In genomic region chr19:45413497-45413896, GRCh38 we compare ENCODE assay signal across 25 cellular contexts. TPM values are rescaled to one million over a fixed set of nuclear protein-coding genes. Genes with fewer than 3 reads are reported as not detected.
A peak's percentile ranks its signal among the peaks of the same experiment; 100 is the strongest.
DNase-seq lines count a peak whose midpoint lies in the region; FAIRE-seq and TF ChIP-seq lines count a peak whose summit lies in the region.
"Had no signal": no experiment of that assay in that cellular context is flagged by ENCODE, and none has a peak within 500 bp of the region (broad histone marks: within the 10 kb centered on the region; RNA-seq: fewer than 3 reads in every experiment).

No MANE protein-coding gene starts in this region.

- no peak overlapping the region for H3K27ac ChIP-seq in mammary epithelial cell (ENCODE audit: insufficient read depth, low read depth, low read length)
- no peak overlapping the region for H3K27ac ChIP-seq in breast epithelium
- H3K27ac ChIP-seq in BLaER1 treated with 17β-estradiol and CSF1 and Interleukin-3, amounts not matched to agents 10 nM and 100 nM: peak overlapping the region in 8 of 11 experiments; percentile 23 to 59 (median 46); a peak in 16 of 22 replicates
- H3K27ac ChIP-seq: Peyer's patch had no signal

- dilution Hi-C loops in mammary epithelial cell (cut with HindIII; ENCODE audit: low sequenced_read_pairs): loop anchor here (5.0 kb wide), 1 partner anchor 64 kb away; no protein-coding TSS in a partner anchor

- BruUV-seq in mammary epithelial cell (replicated peaks; lab: Mats Ljungman, UMichigan): TSS peak; percentile 13

- in situ Hi-C loops in mammary epithelial cell (cut with MboI; ENCODE audit: low sequenced_read_pairs in 2 of 2): no loop called here

- whole genome bisulfite sequencing in mammary epithelial cell (ENCODE audit: low coverage, missing lambda C conversion rate): 89% methylated on average over 6 of the region's 6 CpGs

- H3K79me2 ChIP-seq in mammary epithelial cell (ENCODE audit: insufficient read depth, low read length): peaks cover 45% of the 10 kb centered on the region

- H3K4me2 ChIP-seq in mammary epithelial cell (ENCODE audit: insufficient read depth, low read depth, low read length): no peak overlapping the region
- peak overlapping the region in 9 of 11 experiments; percentile 52 to 81 (median 78); a peak in 18 of 22 replicates for H3K4me2 ChIP-seq in BLaER1 treated with 17β-estradiol and CSF1 and Interleukin-3, amounts not matched to agents 10 nM and 100 nM

- no peaks in the 10 kb centered on the region for H3K4me1 ChIP-seq in mammary epithelial cell (ENCODE audit: insufficient read depth, low read length)
- no peaks in the 10 kb centered on the region for H3K4me1 ChIP-seq in breast epithelium
- peaks cover 50 to 85% (median 76%) of the 10 kb centered on the region in 10 experiments for H3K4me1 ChIP-seq in BLaER1 treated with 17β-estradiol and CSF1 and Interleukin-3, amounts not matched to agents 10 nM and 100 nM

- H3K4me3 ChIP-seq in mammary epithelial cell (replicated peaks in 1 of 3; ENCODE audit: insufficient read depth in 1 of 3, low read depth in 2 of 3, low read length in 3 of 3) (no peak overlapping the region), breast epithelium (no peak overlapping the region)
- 0 out of 20 replicates have a peak overlapping the region, but pooled peaks of 1 of the 10 experiments have one; percentile 0 for H3K4me3 ChIP-seq in BLaER1 treated with 17β-estradiol and CSF1 and Interleukin-3, amounts not matched to agents 10 nM and 100 nM
- H3K4me3 ChIP-seq: Peyer's patch had no signal

- H3K9ac ChIP-seq in mammary epithelial cell (ENCODE audit: insufficient read depth, low read length): no peak overlapping the region
- peak overlapping the region in 10 of 11 experiments; percentile 23 to 66 (median 46); a peak in 14 of 22 replicates for H3K9ac ChIP-seq in BLaER1 treated with 17β-estradiol and CSF1 and Interleukin-3, amounts not matched to agents 10 nM and 100 nM

- H3K36me3 ChIP-seq in mammary epithelial cell (ENCODE audit: insufficient read depth, low read length): peaks cover 25% of the 10 kb centered on the region
- no peaks in the 10 kb centered on the region for H3K36me3 ChIP-seq in breast epithelium
- H3K36me3 ChIP-seq in BLaER1 treated with 17β-estradiol and CSF1 and Interleukin-3, amounts not matched to agents 10 nM and 100 nM: peaks cover 57 to 89% (median 71%) of the 10 kb centered on the region in 11 experiments

- H3K27me3 ChIP-seq in mammary epithelial cell (ENCODE audit: insufficient read depth, low read length) (no peaks in the 10 kb centered on the region), breast epithelium (no peaks in the 10 kb centered on the region)
- H3K27me3 ChIP-seq in BLaER1 treated with 17β-estradiol and CSF1 and Interleukin-3, amounts not matched to agents 10 nM and 100 nM: no peaks in the 10 kb centered on the region
- H3K27me3 ChIP-seq: Peyer's patch had no signal

- H2AFZ ChIP-seq in mammary epithelial cell (ENCODE audit: low read depth, low read length): no peak overlapping the region

- no peak for TF ChIP-seq CTCF in mammary epithelial cell (conservative IDR thresholded peaks at IDR 0.05 in 1 of 2, IDR thresholded peaks at IDR 0.05 in 1 of 2; ENCODE audit: extremely low read depth in 1 of 2, insufficient read depth in 1 of 2, low read depth in 1 of 2, low read length in 2 of 2)
- no peak for TF ChIP-seq CTCF in breast epithelium (IDR thresholded peaks at IDR 0.05)

- DNase-seq in mammary epithelial cell: no peak
- DNase-seq in breast epithelium (ENCODE audit: low spot score in 2 of 2): no peak
- peak; percentile 11 for DNase-seq in RCC 7860 (ENCODE audit: low spot score)
- DNase-seq in iris pigment epithelial cell (ENCODE audit: low read depth): peak; percentile 81
- DNase-seq in NCI-H1105 treated with DMSO at 0.1 percent for 48 hours (lab: John Stamatoyannopoulos, UW): no peak
- no peak for DNase-seq in EL
- no peak for DNase-seq in activated effector memory CD4-positive, alpha-beta T cell treated with anti-CD3 and anti-CD28 coated beads, Interleukin-2, amount 50 U/mL, for 16 hours
- DNase-seq: CD4-positive, CD25-positive, alpha-beta regulatory T cell; COR-L47; DMS 273 treated with DMSO at 0.1 percent for 48 hours; DND-41; MV-4-11; NCI-H1417; NCI-H1694 treated with DMSO at 0.1 percent for 48 hours; NCI-H2081 treated with DMSO at 0.1 percent for 48 hours; NCI-H2171 treated with DMSO at 0.1 percent for 48 hours; NCI-H524 treated with DMSO at 0.1 percent for 48 hours; NCI-H82; Peyer's patch; SHP77 had no signal

- H4K20me1 ChIP-seq in mammary epithelial cell (ENCODE audit: insufficient read depth, low read length): no peaks in the 10 kb centered on the region
- H4K20me1 ChIP-seq in BLaER1 treated with 17β-estradiol and CSF1 and Interleukin-3, amounts not matched to agents 10 nM and 100 nM: peaks cover 0 to 48% (median 14%) of the 10 kb centered on the region in 11 experiments; a peak in 15 of 22 replicates

- intact Hi-C loops in mammary epithelial cell (cut with micrococcal nuclease): no loop called here
- intact Hi-C loops in breast epithelium (cut with DNase I; ENCODE audit: low total_unique reads): no loop called here

- no peaks in the 10 kb centered on the region for H3K9me3 ChIP-seq in mammary epithelial cell (replicated peaks; ENCODE audit: insufficient read depth, low read length)
- H3K9me3 ChIP-seq in breast epithelium: no peaks in the 10 kb centered on the region
- H3K9me3 ChIP-seq in BLaER1 treated with 17β-estradiol and CSF1 and Interleukin-3, amounts not matched to agents 10 nM and 100 nM (replicated peaks in 1 of 11): no peaks in the 10 kb centered on the region
- H3K9me3 ChIP-seq: Peyer's patch had no signal

- no peak for FAIRE-seq in RCC 7860 (lab: Jason Lieb, UNC)
- FAIRE-seq: GM12892, GM18507, H1 had no signal

- CTCF ChIA-PET in mammary epithelial cell (lab: Charles Lee; ENCODE audit: low non-redundant PET): no interaction called here

- no peak for TF ChIP-seq POLR2A in breast epithelium (IDR thresholded peaks at IDR 0.05)

RNA-seq across cellular contexts. Expression of gene POLR1G, which starts 7.1 kb away (rescaled TPM):
- total RNA-seq in mammary epithelial cell: 10 to 100 TPM; 11.7 to 16.9 TPM
- 15.0 TPM for polyA plus RNA-seq in mammary epithelial cell
- polyA minus RNA-seq in mammary epithelial cell: 12.6 TPM
- 1 to 10 TPM; 2.6 to 6.9 (median 5.3) TPM for total RNA-seq in breast epithelium

RNA-seq across cellular contexts. Expression of gene PPP1R13L, which starts 8.6 kb away (rescaled TPM):
- total RNA-seq in mammary epithelial cell: 100 to 1,000 TPM in 1 of 2 donors, 10 to 100 TPM in 1; 75.8 to 254 TPM
- polyA plus RNA-seq in mammary epithelial cell: 77.1 TPM
- 84.7 TPM for polyA minus RNA-seq in mammary epithelial cell
- total RNA-seq in breast epithelium: 10 to 100 TPM in 2 of 3 donors, 1 to 10 TPM in 1; 3.4 to 45.1 (median 34.7) TPM

RNA-seq across cellular contexts. Expression of gene ERCC1, which starts 10.2 kb away (rescaled TPM):
- total RNA-seq in mammary epithelial cell: 100 to 1,000 TPM in 1 of 2 donors, 10 to 100 TPM in 1; 81.9 to 316 TPM
- polyA plus RNA-seq in mammary epithelial cell: 224 TPM
- 242 TPM for polyA minus RNA-seq in mammary epithelial cell
- total RNA-seq in breast epithelium: 10 to 100 TPM; 89.9 to 96.7 (median 91.2) TPM

RNA-seq across cellular contexts. Expression of gene ERCC2, which starts 43.1 kb away (rescaled TPM):
- total RNA-seq in mammary epithelial cell: 10 to 100 TPM; 17.7 to 26.3 TPM
- 17.4 TPM for polyA plus RNA-seq in mammary epithelial cell
- 31.9 TPM for polyA minus RNA-seq in mammary epithelial cell
- 10 to 100 TPM in 1 of 3 donors, 1 to 10 TPM in 2; 6.4 to 11.5 (median 9.5) TPM for total RNA-seq in breast epithelium

RNA-seq across cellular contexts. Expression of gene FOSB, which starts 54.3 kb away (rescaled TPM):
- total RNA-seq in mammary epithelial cell: 10 to 100 TPM in 1 of 2 donors, 1 to 10 TPM in 1; 1.8 to 49.1 TPM
- polyA plus RNA-seq in mammary epithelial cell: 2.6 TPM
- 27.0 TPM for polyA minus RNA-seq in mammary epithelial cell
- 100 to 1,000 TPM in 1 of 3 donors, 10 to 100 TPM in 2; 29.8 to 109 (median 38.4) TPM for total RNA-seq in breast epithelium
- total RNA-seq: A172 had no signal

Comparison
In these comparisons a context has a peak if more than half of its experiments do, and no peak if none do; other contexts are left out.
1. DNase-seq: peak in RCC 7860 (single experiment) and iris pigment epithelial cell (single experiment); none in mammary epithelial cell (single experiment), breast epithelium (0 of 2), NCI-H1105 treated with DMSO at 0.1 percent for 48 hours (single experiment), EL (single experiment) and activated effector memory CD4-positive, alpha-beta T cell treated with anti-CD3 and anti-CD28 coated beads, Interleukin-2, amount 50 U/mL, for 16 hours (single experiment).
2. H3K27ac ChIP-seq: peak in BLaER1 treated with 17β-estradiol and CSF1 and Interleukin-3, amounts not matched to agents 10 nM and 100 nM (8 of 11); none in mammary epithelial cell (single experiment) and breast epithelium (0 of 2).